8 cellular contexts compared by ENCODE assay signal in the genomic region with DNA sequence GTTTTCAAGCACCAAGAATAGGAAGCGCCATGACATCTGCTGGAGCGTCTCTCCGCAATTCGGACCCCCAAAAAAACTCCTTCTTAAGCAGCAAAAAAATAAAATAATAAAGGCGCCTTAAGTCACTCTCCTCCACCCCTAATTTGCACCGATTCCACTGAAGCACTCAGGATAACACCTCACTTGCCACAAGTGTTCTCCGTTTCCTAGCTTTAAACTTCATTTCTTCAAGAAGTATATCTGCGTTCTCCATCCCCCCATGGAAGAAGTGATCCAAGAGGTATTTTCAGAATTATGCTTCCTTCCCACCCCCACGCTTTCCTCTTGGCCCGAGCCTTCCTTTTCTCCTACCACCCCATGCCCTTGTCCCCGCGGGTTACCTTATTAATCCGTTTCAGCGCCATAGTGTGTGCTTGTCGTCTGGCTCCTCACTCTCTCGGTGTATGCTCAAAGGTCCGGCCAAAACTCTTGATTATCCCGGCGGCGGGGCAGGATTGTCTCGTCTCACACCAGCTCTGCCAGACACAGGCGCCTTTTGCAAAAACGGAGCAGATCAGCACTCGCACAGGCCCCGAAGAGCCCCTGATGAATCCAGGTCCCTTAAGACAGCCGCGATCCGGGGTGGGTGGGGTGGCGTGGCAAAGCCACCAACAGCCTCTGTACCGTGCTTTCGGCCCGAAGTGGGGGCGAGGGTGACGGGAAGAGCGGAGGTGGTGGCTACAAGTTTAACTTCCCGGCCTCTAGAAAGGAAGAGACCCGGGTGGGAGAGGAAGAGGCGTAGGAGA. TPM values are rescaled to one million over a fixed set of nuclear protein-coding genes. Genes with fewer than 3 reads are reported as not detected.
A peak's percentile ranks its signal among the peaks of the same experiment; 100 is the strongest.
DNase-seq lines count a peak whose midpoint lies in the region; ATAC-seq, FAIRE-seq and TF ChIP-seq lines count a peak whose summit lies in the region.

No MANE protein-coding gene starts in this region.

- POLR2A ChIA-PET in OCI-LY7 (lab: Charles Lee) = interaction anchor here (0.5 to 11.2 kb wide), 8 partner anchors 10 to 375 kb away, joined by 3 to 116 read pairs (median 4); partner anchors contain the start of gene CISD2

- H3K27me3 ChIP-seq in small intestine (ENCODE audit: control insufficient read depth in 2 of 2, insufficient read depth in 2 of 2, low read length in 2 of 2) = no peaks in the 10 kb centered on the region

- TF ChIP-seq CTCF in OCI-LY7 (conservative IDR thresholded peaks at IDR 0.05; ENCODE audit: low read length) (no peak), fibroblast of villous mesenchyme (IDR thresholded peaks at IDR 0.05; ENCODE audit: insufficient read depth, low read depth, low read length) (no peak)

- peak overlapping the region; percentile 94 for H3K27ac ChIP-seq in OCI-LY7 (ENCODE audit: low read depth, low read length, poor library complexity, severe bottlenecking)
- peak overlapping the region; percentile 98 to 99 for H3K27ac ChIP-seq in small intestine (ENCODE audit: low read depth in 1 of 2, low read length in 1 of 2)

- H3K4me2 ChIP-seq in OCI-LY7 (ENCODE audit: low read length) = peak overlapping the region; percentile 86

- peaks cover 37% of the 10 kb centered on the region for H4K20me1 ChIP-seq in OCI-LY7 (ENCODE audit: insufficient read depth, low read length)

- H3K9me3 ChIP-seq in OCI-LY7 (ENCODE audit: low read length) (no peaks in the 10 kb centered on the region), small intestine (ENCODE audit: control insufficient read depth, low read depth) (no peaks in the 10 kb centered on the region)

- H3K4me3 ChIP-seq in OCI-LY7 (ENCODE audit: low read depth, low read length, poor library complexity, severe bottlenecking) = peak overlapping the region; percentile 89
- peak overlapping the region; percentile 99 for H3K4me3 ChIP-seq in fibroblast of villous mesenchyme (ENCODE audit: low read depth, low read length)
- H3K4me3 ChIP-seq in small intestine (ENCODE audit: low read depth in 1 of 2, low read length in 2 of 2) = peak overlapping the region; percentile 77 to 98

- intact Hi-C loops in OCI-LY7 (cut with micrococcal nuclease; ENCODE audit: unreplicated experiment) = loop anchor here (5.0 kb wide), 4 partner anchors 181 to 1479 kb away; partner anchors contain the start of genes BDH2, NFKB1 and PPP3CA

- ATAC-seq in left lobe of liver (no peak), HG03097 (IDR thresholded peaks at IDR 0.05; ENCODE audit: low FRiP score, unreplicated experiment) (no peak)

- peaks cover 48% of the 10 kb centered on the region for H3K4me1 ChIP-seq in OCI-LY7 (ENCODE audit: insufficient read depth, low read length, poor library complexity, severe bottlenecking)
- H3K4me1 ChIP-seq in small intestine (ENCODE audit: control insufficient read depth in 2 of 2, insufficient read depth in 1 of 2, low read depth in 1 of 2, low read length in 1 of 2) = peaks cover 2% of the 10 kb centered on the region in 2 donors

- no peak for DNase-seq in GM18507 (ENCODE audit: extremely low spot score, insufficient read length, low read depth)
- DNase-seq in OCI-LY7 (ENCODE audit: low spot score) = no peak
- DNase-seq in fibroblast of villous mesenchyme (ENCODE audit: low read depth) = no peak
- DNase-seq in small intestine = no peak
- no peak for DNase-seq in SW 1271 (lab: John Stamatoyannopoulos, UW)
- DNase-seq in SK-N-DZ (ENCODE audit: low spot score) = no peak
- DNase-seq in left lobe of liver (ENCODE audit: low spot score) = no peak

- H3K79me2 ChIP-seq in OCI-LY7 (ENCODE audit: insufficient read depth, low read depth, low read length) = peaks cover 88% of the 10 kb centered on the region

- WGBS in small intestine, 3 donors = 0 to 1% (median 0%) methylated on average over 38 of the region's 38 CpGs

- BruUV-seq in OCI-LY7 (replicated peaks; lab: Mats Ljungman, UMichigan) = no TSS peak

- H2AFZ ChIP-seq in OCI-LY7 (ENCODE audit: low read length) = no peak overlapping the region

- H3K36me3 ChIP-seq in OCI-LY7 (ENCODE audit: insufficient read depth, low read length) = peaks cover 54% of the 10 kb centered on the region
- no peaks in the 10 kb centered on the region for H3K36me3 ChIP-seq in small intestine (ENCODE audit: control insufficient read depth in 2 of 2, insufficient read depth in 2 of 2, low read length in 2 of 2)

- FAIRE-seq in GM18507 (lab: Jason Lieb, UNC) (peak; percentile 48), small intestine (lab: Jason Lieb, UNC) (no peak)

- no peaks in the 10 kb centered on the region for H3K9me2 ChIP-seq in OCI-LY7 (ENCODE audit: insufficient read depth, low read length)

- CTCF ChIA-PET in OCI-LY7 (lab: Charles Lee; ENCODE audit: unreplicated experiment) = no interaction called here

RNA-seq across cellular contexts. Expression of gene UBE2D3, which starts 1.1 kb away (rescaled TPM):
- total RNA-seq in OCI-LY7 (2014; rRNA removed; shearing (Covaris generic)) = 363 and 374 TPM in 2 replicates
- total RNA-seq in OCI-LY7 (2022) (347 and 355 TPM in 2 replicates), fibroblast of villous mesenchyme (399 and 495 TPM in 2 replicates), left lobe of liver (137 TPM)
- 100 to 1,000 TPM; 173 to 249 (median 232) TPM for polyA plus RNA-seq in small intestine
- 212 and 231 TPM in 2 replicates for polyA plus RNA-seq in SK-N-DZ (2014; cell fraction: cytosol; rRNA removed)
- polyA plus RNA-seq in SK-N-DZ (2014; cell fraction: nucleus; rRNA removed) = 192 and 244 TPM in 2 replicates

RNA-seq across cellular contexts. Expression of gene CISD2, which starts 42.5 kb away (rescaled TPM):
- total RNA-seq in OCI-LY7 (2014; rRNA removed; shearing (Covaris generic)) = 37.6 and 41.1 TPM in 2 replicates
- total RNA-seq in OCI-LY7 (2022) = 32.8 and 34.6 TPM in 2 replicates
- total RNA-seq in fibroblast of villous mesenchyme = 24.2 and 36.3 TPM in 2 replicates
- polyA plus RNA-seq in small intestine = 10 to 100 TPM; 25.7 to 39.8 (median 26.2) TPM
- polyA plus RNA-seq in SK-N-DZ (2014; cell fraction: cytosol; rRNA removed) = 64.9 and 75.2 TPM in 2 replicates
- 27.4 and 27.7 TPM in 2 replicates for polyA plus RNA-seq in SK-N-DZ (2014; cell fraction: nucleus; rRNA removed)
- total RNA-seq in left lobe of liver = 32.4 TPM
